8 cellular contexts compared by ENCODE assay signal in the genomic region with DNA sequence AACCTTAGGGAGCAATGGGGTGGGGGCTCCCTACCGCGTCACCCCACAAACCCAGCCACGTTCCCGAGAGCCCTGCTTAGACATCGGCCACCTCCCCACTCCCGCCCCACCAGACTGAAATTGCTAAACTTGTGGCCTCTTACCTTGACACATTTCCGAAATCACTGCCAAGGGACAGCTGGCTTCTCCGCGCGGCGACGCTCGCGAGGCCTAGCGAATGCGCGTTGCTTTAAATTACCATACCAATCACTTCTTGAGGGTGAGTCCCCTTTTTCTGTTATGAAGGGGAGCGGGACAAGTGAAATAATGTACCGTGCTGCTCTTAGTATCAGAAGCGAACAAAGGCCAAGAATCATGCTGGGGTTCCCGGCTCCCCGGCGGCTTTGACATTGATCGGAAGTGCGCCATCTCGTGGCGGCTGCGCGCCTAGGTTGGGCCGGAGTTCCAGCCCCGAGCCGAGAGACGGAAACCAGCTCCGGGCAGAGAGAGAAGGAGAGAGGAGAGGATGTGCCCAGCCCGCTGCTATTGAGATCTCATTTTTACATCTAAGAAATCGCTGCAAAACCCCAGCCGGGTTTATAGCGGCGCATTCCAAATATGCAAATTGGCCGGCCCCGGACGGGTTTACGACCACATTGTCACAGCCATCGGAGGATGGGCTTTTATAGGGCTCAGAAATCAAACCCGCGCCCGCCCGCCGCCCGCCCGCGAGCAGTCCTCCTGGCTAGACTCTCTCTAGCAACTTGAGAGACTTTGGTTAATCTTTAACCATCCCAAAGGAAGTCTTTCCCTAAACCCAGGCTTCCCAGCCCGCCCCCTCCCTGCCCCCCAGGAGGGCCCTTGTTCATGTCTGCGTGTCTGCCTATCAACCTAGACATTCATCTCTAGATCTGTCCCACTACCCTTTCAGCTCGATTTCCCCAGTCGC. TPM values are rescaled to one million over a fixed set of nuclear protein-coding genes. Genes with fewer than 3 reads are reported as not detected.
DNase-seq lines count a peak whose midpoint lies in the region; ATAC-seq and TF ChIP-seq lines count a peak whose summit lies in the region.

No MANE protein-coding gene starts in this region.

- CTCF ChIA-PET in AG04450 (lab: Charles Lee) = interaction anchor here (0.6 to 3.2 kb wide), 50 partner anchors 9 to 1325 kb away, joined by 3 to 25 read pairs (median 4); partner anchors contain the start of genes HOXA5, HOXA7 and HOXA9

- H3K9ac ChIP-seq in SK-N-MC (ENCODE audit: insufficient read length) = peak overlapping the region; percentile 50
- H3K9ac ChIP-seq in adipocyte (ENCODE audit: low read length) = peak overlapping the region; percentile 93
- peak overlapping the region; percentile 97 for H3K9ac ChIP-seq in skeletal muscle satellite cell (ENCODE audit: low read depth, low read length)

- DNase-seq in AG04450 (ENCODE audit: low read depth, low spot score) (no peak), H4 (ENCODE audit: low spot score) (peak; percentile 50), SK-N-MC (ENCODE audit: low read depth, low spot score) (no peak), adipocyte (ENCODE audit: low read depth) (peak; percentile 70), hepatic stellate cell (ENCODE audit: low spot score) (peak; percentile 85), NCI-H2196 (lab: John Stamatoyannopoulos, UW; ENCODE audit: unreplicated experiment) (no peak)

- ATAC-seq in GM21825 (IDR thresholded peaks at IDR 0.05; ENCODE audit: unreplicated experiment) = no peak

- peak overlapping the region; percentile 98 for H3K4me2 ChIP-seq in skeletal muscle satellite cell (ENCODE audit: low read length)

- H3K27me3 ChIP-seq in AG04450 (ENCODE audit: control insufficient read depth, insufficient read depth, low read length) (peaks cover 92% of the 10 kb centered on the region), adipocyte (replicated peaks; ENCODE audit: control insufficient read depth, insufficient read depth, low read length) (no peaks in the 10 kb centered on the region), skeletal muscle satellite cell (ENCODE audit: control insufficient read depth, insufficient read depth, low read length) (no peaks in the 10 kb centered on the region)

- H3K4me1 ChIP-seq in adipocyte (ENCODE audit: control insufficient read depth, insufficient read depth, low read length) (peaks cover 75% of the 10 kb centered on the region), skeletal muscle satellite cell (ENCODE audit: control insufficient read depth, insufficient read depth, low read length) (peaks cover 63% of the 10 kb centered on the region)

- H3K27ac ChIP-seq in AG04450 (ENCODE audit: low read depth, low read length) (no peak overlapping the region), SK-N-MC (no peak overlapping the region)

- TF ChIP-seq CTCF in AG04450 (IDR thresholded peaks at IDR 0.05; ENCODE audit: low read depth, low read length) = peak; percentile 90

- peaks cover 8% of the 10 kb centered on the region; the same call in 1 of the 2 replicates for H3K9me3 ChIP-seq in AG04450 (ENCODE audit: control insufficient read depth, insufficient read depth, low read length)
- no peaks in the 10 kb centered on the region for H3K9me3 ChIP-seq in SK-N-MC (ENCODE audit: low read depth, low read length)
- no peaks in the 10 kb centered on the region for H3K9me3 ChIP-seq in adipocyte (ENCODE audit: control insufficient read depth, low read length)
- H3K9me3 ChIP-seq in skeletal muscle satellite cell (replicated peaks; ENCODE audit: low read length) = no peaks in the 10 kb centered on the region

- H3K4me3 ChIP-seq in AG04450 (ENCODE audit: low read depth, low read length) (peak overlapping the region; percentile 32), SK-N-MC (peak overlapping the region; percentile 66), adipocyte (ENCODE audit: low read length) (peak overlapping the region; percentile 80), skeletal muscle satellite cell (ENCODE audit: low read length) (peak overlapping the region; percentile 88)

- H3K36me3 ChIP-seq in SK-N-MC (ENCODE audit: insufficient read depth, low read length) (no peaks in the 10 kb centered on the region), adipocyte (ENCODE audit: control insufficient read depth, insufficient read depth, low read length, severe bottlenecking) (no peaks in the 10 kb centered on the region), skeletal muscle satellite cell (ENCODE audit: insufficient read depth, low read length) (peaks cover 14% of the 10 kb centered on the region)

- POLR2A ChIA-PET in AG04450 (lab: Yijun Ruan, JAX) = interaction anchor here (0.7 kb wide), 1 partner anchor 1334 kb away, joined by 5 read pairs; no protein-coding TSS in a partner anchor

RNA-seq across cellular contexts. Expression of gene HOXA11, which starts 5.3 kb away (rescaled TPM):
- 0.04 and 0.14 TPM in 2 replicates for polyA plus RNA-seq in AG04450 (2011; rRNA removed)
- 0.09 and 0.17 TPM in 2 replicates for polyA minus RNA-seq in AG04450 (2011; rRNA and poly(A)+ RNA removed)
- 0.27 and 0.52 TPM in 2 replicates for total RNA-seq in H4 (2014; rRNA removed; shearing (Covaris generic))
- 3.3 and 3.8 TPM in 2 replicates for total RNA-seq in skeletal muscle satellite cell (2012; rRNA removed)

RNA-seq across cellular contexts. Expression of gene HOXA10, which starts 5.6 kb away (rescaled TPM):
- 0.36 and 0.47 TPM in 2 replicates for polyA plus RNA-seq in AG04450 (2011; rRNA removed)
- polyA minus RNA-seq in AG04450 (2011; rRNA and poly(A)+ RNA removed) = 0.28 and 0.56 TPM in 2 replicates
- total RNA-seq in H4 (2014; rRNA removed; shearing (Covaris generic)) = 2.0 and 6.1 TPM in 2 replicates
- total RNA-seq in skeletal muscle satellite cell (2012; rRNA removed) = 8.5 and 9.4 TPM in 2 replicates

RNA-seq across cellular contexts. Expression of gene HOXA9, which starts 14.4 kb away (rescaled TPM):
- polyA plus RNA-seq in AG04450 (2011; rRNA removed) = 0.78 and 1.5 TPM in 2 replicates
- 0.18 TPM in 1 of 2 replicates, not detected in the other for polyA minus RNA-seq in AG04450 (2011; rRNA and poly(A)+ RNA removed)
- total RNA-seq in H4 (2014; rRNA removed; shearing (Covaris generic)) = 0.17 and 0.18 TPM in 2 replicates
- 14.6 and 20.3 TPM in 2 replicates for total RNA-seq in skeletal muscle satellite cell (2012; rRNA removed)

RNA-seq across cellular contexts. Expression of gene HOXA13, which starts 20.1 kb away (rescaled TPM):
- not detected in 2 replicates for polyA plus RNA-seq in AG04450 (2011; rRNA removed)
- not detected in 2 replicates for polyA minus RNA-seq in AG04450 (2011; rRNA and poly(A)+ RNA removed)
- total RNA-seq in H4 (2014; rRNA removed; shearing (Covaris generic)) = 5.9 and 7.4 TPM in 2 replicates
- 0.22 TPM in 1 of 2 replicates, not detected in the other for total RNA-seq in skeletal muscle satellite cell (2012; rRNA removed)

RNA-seq across cellular contexts. Expression of gene HOXA7, which starts 23.3 kb away (rescaled TPM):
- 5.1 and 5.3 TPM in 2 replicates for polyA plus RNA-seq in AG04450 (2011; rRNA removed)
- polyA minus RNA-seq in AG04450 (2011; rRNA and poly(A)+ RNA removed) = 1.7 and 2.6 TPM in 2 replicates
- 2.0 and 2.2 TPM in 2 replicates for total RNA-seq in H4 (2014; rRNA removed; shearing (Covaris generic))
- total RNA-seq in skeletal muscle satellite cell (2012; rRNA removed) = 2.0 and 2.8 TPM in 2 replicates

Comparison
In these comparisons a context has a peak if more than half of its experiments do, and no peak if none do; other contexts are left out.
1. DNase-seq: peak in H4 (single experiment), adipocyte (single experiment) and hepatic stellate cell (single experiment); none in AG04450 (single experiment), SK-N-MC (single experiment) and NCI-H2196 (single experiment).
2. H3K4me3 ChIP-seq: peak in every context shown above with its lines; median percentile 88 in skeletal muscle satellite cell; 80 in adipocyte; 66 in SK-N-MC; 32 in AG04450.
3. Peak in every context shown above with its lines, with median percentiles within 50 percentile points of each other: H3K9ac ChIP-seq.